In genomic region chr11:106021967-106022794, GRCh38 we compare ENCODE assay signal across 8 cellular contexts. TPM values are rescaled to one million over a fixed set of nuclear protein-coding genes. Genes with fewer than 3 reads are reported as not detected.
DNase-seq lines count a peak whose midpoint lies in the region; ATAC-seq and TF ChIP-seq lines count a peak whose summit lies in the region.

MSANTD4 (minus strand) TSS chr11:106022240; CDS start chr11:106010917, 11,323 bp downstream.

- intact Hi-C loops in activated B cell treated with CpG ODN at 0.5 μM for 24 hours (cut with micrococcal nuclease), result loop anchor here (1.0 to 10.0 kb wide), 5 partner anchors 40 to 1835 kb away; partner anchors contain the start of genes AASDHPPT, CWF19L2, KBTBD3 and SLC35F2

- peaks cover 2% of the 10 kb centered on the region for H3K27me3 Mint-ChIP-seq in activated B cell treated with CpG ODN at 0.5 μM for 24 hours
- H3K27me3 Mint-ChIP-seq in immature natural killer cell (ENCODE audit: low read depth in 3 of 3), result peaks cover 9 to 26% (median 18%) of the 10 kb centered on the region in 3 donors

- peak within 1 kb of the TSS; percentile 92 for H3K27ac Mint-ChIP-seq in activated B cell treated with CpG ODN at 0.5 μM for 24 hours
- H3K27ac Mint-ChIP-seq in immature natural killer cell, result peak within 1 kb of the TSS; percentile 84 to 96 (median 89)

- peak; percentile 99 for ATAC-seq in GM18907 (IDR thresholded peaks at IDR 0.05; ENCODE audit: unreplicated experiment)
- peak; percentile 97 for ATAC-seq in HG03159 (IDR thresholded peaks at IDR 0.05; ENCODE audit: unreplicated experiment)
- ATAC-seq in activated B cell treated with CpG ODN at 0.5 μM for 24 hours (ENCODE audit: low read depth), result peak; percentile 96

- H3K36me3 Mint-ChIP-seq in activated B cell treated with CpG ODN at 0.5 μM for 24 hours (ENCODE audit: low read depth) (peaks cover 19% of the 10 kb centered on the region), immature natural killer cell (no peaks in the 10 kb centered on the region)

- H3K4me3 Mint-ChIP-seq in activated B cell treated with CpG ODN at 0.5 μM for 24 hours (peak within 1 kb of the TSS; percentile 98), immature natural killer cell (peak within 1 kb of the TSS; percentile 90 to 99 (median 96))

- peaks cover 43% of the 10 kb centered on the region for H3K4me1 Mint-ChIP-seq in activated B cell treated with CpG ODN at 0.5 μM for 24 hours
- H3K4me1 Mint-ChIP-seq in immature natural killer cell, result peaks cover 32 to 56% of the 10 kb centered on the region in 2 donors

- H3K9me3 Mint-ChIP-seq in activated B cell treated with CpG ODN at 0.5 μM for 24 hours, result no peaks in the 10 kb centered on the region
- no peaks in the 10 kb centered on the region for H3K9me3 Mint-ChIP-seq in immature natural killer cell

- no peak for TF ChIP-seq CTCF in activated B cell treated with CpG ODN at 0.5 μM for 24 hours (IDR thresholded peaks at IDR 0.05)

- CTCF ChIA-PET in activated B cell treated with CpG ODN at 0.5 μM for 24 hours (lab: Charles Lee), result no interaction called here

- in situ Hi-C loops in ACHN (cut with HindIII; ENCODE audit: low pct_ligation_motif_present, low pct_unique_long_range_greater_than_20kb, low sequenced_read_pairs), result no loop called here

- peak; percentile 98 for DNase-seq in ACHN
- DNase-seq in NCI-H345 (lab: John Stamatoyannopoulos, UW), result peak; percentile 99
- DNase-seq in activated B cell treated with CpG ODN at 0.5 μM for 24 hours, result peak; percentile 90
- DNase-seq in central memory CD4-positive, alpha-beta T cell, result peak; percentile 97
- peak; percentile 96 to 97 (median 96) for DNase-seq in immature natural killer cell
- peak; percentile 98 for DNase-seq in smooth muscle cell of the brain vasculature (ENCODE audit: low read depth, low spot score)

- POLR2A ChIA-PET in activated B cell treated with CpG ODN at 0.5 μM for 24 hours (lab: Charles Lee), result interaction anchor here (1.9 kb wide), 1 partner anchor 55 kb away, joined by 13 read pairs; the partner anchor contains the start of genes AASDHPPT and KBTBD3

RNA-seq across cellular contexts. Expression of gene MSANTD4, which starts in this region (rescaled TPM):
- 17.4 and 18.9 TPM in 2 replicates for total RNA-seq in activated B cell treated with CpG ODN at 0.5 μM for 24 hours
- polyA plus RNA-seq in immature natural killer cell, result 1 to 10 TPM in 2 of 3 donors, not detected in 1; 2.8 to 5.9 TPM

Comparison
In these comparisons a context has a peak if more than half of its experiments do, and no peak if none do; other contexts are left out.
1. Peak in every context shown above with its lines: DNase-seq and ATAC-seq.